In the genomic region with DNA sequence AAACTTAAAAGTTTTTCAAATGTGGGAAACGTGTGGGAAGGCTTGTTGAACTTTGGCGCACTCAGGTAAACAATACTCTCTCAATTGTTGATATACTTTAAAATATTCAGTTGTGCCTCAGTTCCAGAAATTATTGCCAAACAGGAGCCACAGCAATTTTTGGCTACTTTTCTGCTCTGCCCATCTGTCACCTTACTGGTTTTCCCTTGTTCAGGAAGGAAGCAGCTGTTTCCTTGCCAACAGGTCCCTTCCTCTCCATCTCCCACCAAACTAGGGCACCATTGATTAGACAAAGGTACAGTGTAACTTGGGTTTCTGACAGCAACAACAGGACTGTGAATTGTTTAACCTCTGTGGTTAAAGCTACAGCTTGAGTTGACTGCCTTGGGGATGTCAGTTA, we compare ENCODE assay signal across 13 cellular contexts.
DNase-seq lines count a peak whose midpoint lies in the region; ATAC-seq and TF ChIP-seq lines count a peak whose summit lies in the region.
"Had no signal": no experiment of that assay in that cellular context is flagged by ENCODE, and none has a peak within 500 bp of the region (broad histone marks: within the 10 kb centered on the region; RNA-seq: fewer than 3 reads in every experiment).

No MANE protein-coding gene starts in this region.

- no peaks in the 10 kb centered on the region for H3K27me3 Mint-ChIP-seq in activated naive CD4-positive, alpha-beta T cell treated with anti-CD3 and anti-CD28 coated beads for 36 hours (ENCODE audit: low read depth)
- H3K27me3 Mint-ChIP-seq: memory B cell had no signal

- POLR2A ChIA-PET in PC-3 (lab: Charles Lee; ENCODE audit: unreplicated experiment) = no interaction called here

- ATAC-seq in PC-3 (no peak), GM19351 (IDR thresholded peaks at IDR 0.05; ENCODE audit: unreplicated experiment) (no peak)
- ATAC-seq: foreskin keratinocyte had no signal

- no peak for TF ChIP-seq POLR2A in spleen (IDR thresholded peaks at IDR 0.05)

- intact Hi-C loops in activated naive CD4-positive, alpha-beta T cell treated with anti-CD3 and anti-CD28 coated beads for 36 hours (cut with micrococcal nuclease) = loop anchor here (1.0 to 5.0 kb wide), 3 partner anchors 77 to 395 kb away; a partner anchor contains a TSS
- intact Hi-C loops in PC-3 (cut with micrococcal nuclease) = no loop called here
- intact Hi-C loops in spleen (cut with DNase I; ENCODE audit: low total_unique reads) = no loop called here

- peaks cover 18% of the 10 kb centered on the region; the same call in 1 of the 2 replicates for H3K4me1 ChIP-seq in PC-3 (ENCODE audit: insufficient read depth, low read length)
- H3K4me1 ChIP-seq in skeletal muscle tissue (ENCODE audit: control insufficient read depth in 3 of 3, insufficient read depth in 3 of 3, low read length in 3 of 3) = peaks cover 38 to 56% (median 53%) of the 10 kb centered on the region in 3 donors
- H3K4me1 ChIP-seq in spleen = peaks cover 37 to 72% (median 53%) of the 10 kb centered on the region in 6 donors

- no peak for DNase-seq in activated naive CD4-positive, alpha-beta T cell treated with anti-CD3 and anti-CD28 coated beads for 36 hours
- DNase-seq in activated naive CD4-positive, alpha-beta T cell treated with Interleukin-2 at 50 U/mL for 16 hours = no peak
- DNase-seq in PC-3 = no peak
- DNase-seq in fibroblast of the aortic adventitia (ENCODE audit: low read depth) = no peak
- no peak for DNase-seq in spleen
- DNase-seq in DMS79 (lab: John Stamatoyannopoulos, UW) = no peak
- DNase-seq: activated CD8-positive, alpha-beta memory T cell treated with anti-CD3 and anti-CD28 coated beads, Interleukin-2, amount 50 U/mL, for 48 hours; AML-193; foreskin keratinocyte; NCI-H1105 had no signal

- WGBS in spleen, 5 donors = 54 to 72% (median 62%) methylated on average over 2 of the region's 2 CpGs

- H3K36me3 ChIP-seq in PC-3 (ENCODE audit: low read depth, low read length) (no peaks in the 10 kb centered on the region), skeletal muscle tissue (ENCODE audit: control insufficient read depth in 3 of 3, insufficient read depth in 3 of 3, low read length in 3 of 3) (no peaks in the 10 kb centered on the region), spleen (peaks cover 0 to 6% (median 0%) of the 10 kb centered on the region in 6 donors)

- H3K9me3 ChIP-seq in PC-3 (ENCODE audit: low read length) (no peaks in the 10 kb centered on the region), skeletal muscle tissue (ENCODE audit: control insufficient read depth in 3 of 3, low read length in 3 of 3) (no peaks in the 10 kb centered on the region), spleen (no peaks in the 10 kb centered on the region)

- H4K20me1 ChIP-seq in PC-3 (ENCODE audit: low read length) = peaks cover 5% of the 10 kb centered on the region; the same call in 1 of the 2 replicates

- H3K27ac ChIP-seq in PC-3 (ENCODE audit: low read length) = no peak overlapping the region
- H3K27ac ChIP-seq in skeletal muscle tissue (ENCODE audit: low read depth, low read length) = no peak overlapping the region
- H3K27ac ChIP-seq in spleen = no peak overlapping the region
- H3K27ac ChIP-seq: foreskin keratinocyte had no signal

- no peak overlapping the region for H2AFZ ChIP-seq in PC-3 (ENCODE audit: low read length)

- peak overlapping the region; percentile 44 for H3K4me2 ChIP-seq in PC-3 (ENCODE audit: low read length)

- H3K9me3 Mint-ChIP-seq in activated naive CD4-positive, alpha-beta T cell treated with anti-CD3 and anti-CD28 coated beads for 36 hours = no peaks in the 10 kb centered on the region
- H3K9me3 Mint-ChIP-seq: memory B cell had no signal

- H3K9me2 ChIP-seq in PC-3 (replicated peaks; ENCODE audit: low read length) = no peaks in the 10 kb centered on the region

- H3K4me1 Mint-ChIP-seq in activated naive CD4-positive, alpha-beta T cell treated with anti-CD3 and anti-CD28 coated beads for 36 hours (ENCODE audit: low read depth) = peaks cover 16% of the 10 kb centered on the region

- H3K4me3 Mint-ChIP-seq in activated naive CD4-positive, alpha-beta T cell treated with anti-CD3 and anti-CD28 coated beads for 36 hours = peak overlapping the region; percentile 7
- H3K4me3 Mint-ChIP-seq: memory B cell had no signal

- no peaks in the 10 kb centered on the region for H3K27me3 ChIP-seq in PC-3 (ENCODE audit: low read length)
- no peaks in the 10 kb centered on the region for H3K27me3 ChIP-seq in skeletal muscle tissue (ENCODE audit: control insufficient read depth in 3 of 3, insufficient read depth in 3 of 3, low read length in 3 of 3)
- no peaks in the 10 kb centered on the region for H3K27me3 ChIP-seq in spleen (replicated peaks in 1 of 7)
- H3K27me3 ChIP-seq: foreskin keratinocyte had no signal

- H3K9ac ChIP-seq in PC-3 (ENCODE audit: low read length) (no peak overlapping the region), skeletal muscle tissue (ENCODE audit: low read depth in 1 of 3, low read length in 3 of 3) (peak overlapping the region; percentile 47 to 96 (median 67))

- no peak for TF ChIP-seq CTCF in PC-3 (conservative IDR thresholded peaks at IDR 0.05; ENCODE audit: low read depth, low read length)
- TF ChIP-seq CTCF in fibroblast of the aortic adventitia (IDR thresholded peaks at IDR 0.05; ENCODE audit: insufficient read depth, low read length) = no peak
- no peak for TF ChIP-seq CTCF in spleen (IDR thresholded peaks at IDR 0.05 in 8 of 11, conservative IDR thresholded peaks at IDR 0.05 in 3 of 11)

- peaks cover 12% of the 10 kb centered on the region for H3K79me2 ChIP-seq in PC-3 (ENCODE audit: low read length)

- no TSS peak for BruUV-seq in PC-3 (replicated peaks; lab: Mats Ljungman, UMichigan)

- no peak overlapping the region for H3K4me3 ChIP-seq in PC-3 (ENCODE audit: low read length)
- peak overlapping the region; percentile 6 for H3K4me3 ChIP-seq in fibroblast of the aortic adventitia (ENCODE audit: low read depth, low read length)
- H3K4me3 ChIP-seq in skeletal muscle tissue (ENCODE audit: low read length in 3 of 3) = peak overlapping the region; percentile 15 to 59 (median 47)
- peak overlapping the region in 2 of 8 donors; percentile 24 to 75 for H3K4me3 ChIP-seq in spleen

- no peaks in the 10 kb centered on the region for H3K36me3 Mint-ChIP-seq in activated naive CD4-positive, alpha-beta T cell treated with anti-CD3 and anti-CD28 coated beads for 36 hours (ENCODE audit: low read depth)

- CTCF ChIA-PET in activated naive CD4-positive, alpha-beta T cell treated with anti-CD3 and anti-CD28 coated beads for 36 hours (lab: Charles Lee) = interaction anchor here (0.7 to 1.5 kb wide), 5 partner anchors 11 to 218 kb away, joined by 3 to 4 read pairs (median 3); no protein-coding TSS in a partner anchor
- CTCF ChIA-PET in PC-3 (lab: Charles Lee) = no interaction called here

- H3F3A ChIP-seq in PC-3 (ENCODE audit: low read length, unreplicated experiment) = no peaks in the 10 kb centered on the region

- H3K27ac Mint-ChIP-seq in activated naive CD4-positive, alpha-beta T cell treated with anti-CD3 and anti-CD28 coated beads for 36 hours = no peak overlapping the region
- H3K27ac Mint-ChIP-seq: memory B cell had no signal
